ENCODE assay signal across 17 cellular contexts in the genomic region with DNA sequence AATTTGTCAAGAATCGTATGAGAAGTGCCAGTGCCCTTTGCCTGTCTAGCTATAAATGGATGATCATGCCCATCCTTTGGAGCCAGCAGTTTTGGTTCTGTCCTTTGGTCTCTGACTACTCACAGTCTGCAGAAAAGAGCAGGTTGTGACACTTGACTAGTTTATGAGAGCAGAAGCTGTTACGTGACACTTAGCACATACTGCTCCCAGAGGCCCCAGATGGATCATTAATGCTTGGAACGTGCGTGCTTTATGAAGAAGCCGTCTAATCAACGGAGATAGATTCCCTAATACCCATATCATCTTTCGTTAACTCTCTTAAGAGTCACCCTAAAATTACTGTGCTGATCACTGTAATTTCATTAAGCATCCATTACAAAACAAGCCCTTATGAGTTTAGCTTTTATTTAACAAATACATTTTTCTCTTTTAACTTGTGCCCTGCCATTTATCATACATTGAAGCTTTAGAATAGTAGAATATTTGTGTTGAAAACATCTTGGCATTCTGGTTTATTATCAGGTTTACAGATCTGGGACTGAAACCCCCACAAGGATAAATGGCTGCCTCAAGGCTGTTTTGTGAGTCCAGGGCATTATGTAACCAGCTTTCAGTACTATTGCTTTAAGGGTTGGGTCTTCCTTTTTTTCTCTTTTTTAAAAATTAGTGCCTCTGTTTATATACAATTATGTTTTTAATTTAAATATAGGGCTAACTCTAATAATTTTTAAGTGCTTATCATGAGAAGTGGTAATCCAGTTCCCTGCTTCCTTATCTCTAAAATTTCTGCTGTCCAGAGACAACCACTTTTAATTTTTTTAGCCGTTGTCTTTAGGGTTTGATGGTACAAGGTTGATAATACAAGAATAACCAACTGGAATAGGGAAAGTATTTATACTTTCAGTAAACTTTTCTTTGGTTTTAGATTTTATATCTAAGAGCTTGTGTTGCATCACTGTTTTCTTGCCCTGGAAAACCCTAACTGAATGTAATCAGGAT. TPM values are rescaled to one million over a fixed set of nuclear protein-coding genes. Genes with fewer than 3 reads are reported as not detected.
DNase-seq lines count a peak whose midpoint lies in the region; ATAC-seq and TF ChIP-seq lines count a peak whose summit lies in the region.
"Had no signal": no experiment of that assay in that cellular context is flagged by ENCODE, and none has a peak within 500 bp of the region (broad histone marks: within the 10 kb centered on the region; RNA-seq: fewer than 3 reads in every experiment).

No MANE protein-coding gene starts in this region.

- no peaks in the 10 kb centered on the region for H3K9me3 Mint-ChIP-seq in T-helper 1 cell treated with Interleukin-12 subunit alpha and Interleukin-12 subunit beta and Interleukin-4 antibody, amounts not matched to agents 30 μg/mL and 1 μg/mL, for 36 hours
- peaks cover 13% of the 10 kb centered on the region for H3K9me3 Mint-ChIP-seq in mesothelial cell of epicardium
- H3K9me3 Mint-ChIP-seq: CD4-positive, CD25-positive, alpha-beta regulatory T cell; naive B cell; stimulated activated effector memory CD8-positive, alpha-beta T cell treated with anti-CD3 and anti-CD28 coated beads, Interleukin-12 subunit alpha, Interleukin-12 subunit beta, amount 100 ng/mL, for 72 hours had no signal

- ATAC-seq in stimulated activated naive CD8-positive, alpha-beta T cell treated with anti-CD3 and anti-CD28 coated beads, Interleukin-15, Interleukin-2, amounts not matched to agents 100 U/mL and 50 U/mL, for 24 hours, result no peak
- ATAC-seq: left lung, upper lobe of right lung had no signal

- no peak for DNase-seq in T-helper 1 cell
- peak; percentile 26 for DNase-seq in NCI-H128 (lab: John Stamatoyannopoulos, UW; ENCODE audit: unreplicated experiment)
- DNase-seq in OCI-M1 (lab: John Stamatoyannopoulos, UW), result peak; percentile 56
- DNase-seq in mesothelial cell of epicardium (ENCODE audit: low spot score in 2 of 2, unreplicated experiment in 2 of 2), result no peak
- DNase-seq in UCSD-AML1 (lab: John Stamatoyannopoulos, UW; ENCODE audit: unreplicated experiment), result no peak
- DNase-seq in SW 1271 (lab: John Stamatoyannopoulos, UW), result no peak
- no peak for DNase-seq in stimulated activated naive CD8-positive, alpha-beta T cell treated with anti-CD3 and anti-CD28 coated beads, Interleukin-15, Interleukin-2, amounts not matched to agents 100 U/mL and 50 U/mL, for 24 hours
- DNase-seq: activated naive CD4-positive, alpha-beta T cell treated with Interleukin-2 at 50 U/mL for 16 hours; left lung; naive B cell; sigmoid colon; stimulated activated CD4-positive, alpha-beta T cell treated with anti-CD3 and anti-CD28 coated beads, Interleukin-4, amount 100 ng/mL, for 4 hours; T1000; upper lobe of right lung had no signal

- no peak overlapping the region for H3K4me3 Mint-ChIP-seq in T-helper 1 cell treated with Interleukin-12 subunit alpha and Interleukin-12 subunit beta and Interleukin-4 antibody, amounts not matched to agents 30 μg/mL and 1 μg/mL, for 36 hours
- no peak overlapping the region for H3K4me3 Mint-ChIP-seq in mesothelial cell of epicardium
- H3K4me3 Mint-ChIP-seq: CD4-positive, CD25-positive, alpha-beta regulatory T cell; naive B cell; stimulated activated effector memory CD8-positive, alpha-beta T cell treated with anti-CD3 and anti-CD28 coated beads, Interleukin-12 subunit alpha, Interleukin-12 subunit beta, amount 100 ng/mL, for 72 hours had no signal

- peaks cover 21% of the 10 kb centered on the region for H3K36me3 Mint-ChIP-seq in T-helper 1 cell treated with Interleukin-12 subunit alpha and Interleukin-12 subunit beta and Interleukin-4 antibody, amounts not matched to agents 30 μg/mL and 1 μg/mL, for 36 hours (ENCODE audit: low read depth)
- peaks cover 34% of the 10 kb centered on the region for H3K36me3 Mint-ChIP-seq in mesothelial cell of epicardium

- no peaks in the 10 kb centered on the region for H3K27me3 Mint-ChIP-seq in T-helper 1 cell treated with Interleukin-12 subunit alpha and Interleukin-12 subunit beta and Interleukin-4 antibody, amounts not matched to agents 30 μg/mL and 1 μg/mL, for 36 hours (ENCODE audit: low read depth)
- H3K27me3 Mint-ChIP-seq in mesothelial cell of epicardium (ENCODE audit: low read depth), result no peaks in the 10 kb centered on the region
- H3K27me3 Mint-ChIP-seq: CD4-positive, CD25-positive, alpha-beta regulatory T cell; naive B cell had no signal

- peaks cover 26% of the 10 kb centered on the region for H3K4me1 Mint-ChIP-seq in T-helper 1 cell treated with Interleukin-12 subunit alpha and Interleukin-12 subunit beta and Interleukin-4 antibody, amounts not matched to agents 30 μg/mL and 1 μg/mL, for 36 hours (ENCODE audit: low read depth)
- peaks cover 23% of the 10 kb centered on the region for H3K4me1 Mint-ChIP-seq in mesothelial cell of epicardium

- TF ChIP-seq CTCF in mesothelial cell of epicardium (IDR thresholded peaks at IDR 0.05; ENCODE audit: unreplicated experiment), result no peak

- H3K27ac Mint-ChIP-seq in T-helper 1 cell treated with Interleukin-12 subunit alpha and Interleukin-12 subunit beta and Interleukin-4 antibody, amounts not matched to agents 30 μg/mL and 1 μg/mL, for 36 hours, result peak overlapping the region; percentile 17
- peak overlapping the region; percentile 80 for H3K27ac Mint-ChIP-seq in mesothelial cell of epicardium
- H3K27ac Mint-ChIP-seq: stimulated activated effector memory CD8-positive, alpha-beta T cell treated with anti-CD3 and anti-CD28 coated beads, Interleukin-12 subunit alpha, Interleukin-12 subunit beta, amount 100 ng/mL, for 72 hours had no signal

RNA-seq across cellular contexts. Expression of a gene that starts 46.9 kb away (rescaled TPM):
- total RNA-seq in mesothelial cell of epicardium, result 8.3 to 10.8 TPM (median 9.4 TPM) in 3 replicates

Comparison
In these comparisons a context has a peak if more than half of its experiments do, and no peak if none do; other contexts are left out.
1. DNase-seq: peak in NCI-H128 (single experiment) and OCI-M1 (single experiment); none in T-helper 1 cell (0 of 5), mesothelial cell of epicardium (0 of 2), UCSD-AML1 (single experiment), SW 1271 (0 of 2) and stimulated activated naive CD8-positive, alpha-beta T cell treated with anti-CD3 and anti-CD28 coated beads, Interleukin-15, Interleukin-2, amounts not matched to agents 100 U/mL and 50 U/mL, for 24 hours (single experiment).